ENCODE assay signal across 13 cellular contexts in the genomic region with DNA sequence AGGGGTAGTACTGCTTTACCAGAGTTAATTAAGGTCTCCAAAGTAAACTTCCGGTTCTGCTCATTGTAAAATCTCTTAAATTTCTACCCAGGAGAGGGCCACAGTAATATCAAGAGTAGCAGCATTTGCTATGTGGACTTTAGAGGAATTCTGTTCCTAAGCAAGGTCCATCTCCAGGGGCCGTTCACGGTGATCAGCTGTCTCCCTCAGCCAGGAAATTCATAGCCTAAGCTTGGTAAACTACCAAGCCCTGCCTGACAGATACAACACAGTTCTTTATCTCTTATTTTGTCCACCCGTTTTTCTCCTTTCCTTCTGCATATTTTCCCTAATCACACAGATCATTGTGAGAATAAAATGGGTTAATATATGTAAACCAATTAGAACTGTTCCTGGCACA. TPM values are rescaled to one million over a fixed set of nuclear protein-coding genes. Genes with fewer than 3 reads are reported as not detected.
DNase-seq lines count a peak whose midpoint lies in the region; ATAC-seq, FAIRE-seq and TF ChIP-seq lines count a peak whose summit lies in the region.
"Had no signal": no experiment of that assay in that cellular context is flagged by ENCODE, and none has a peak within 500 bp of the region (broad histone marks: within the 10 kb centered on the region; RNA-seq: fewer than 3 reads in every experiment).

No MANE protein-coding gene starts in this region.

- peaks cover 82% of the 10 kb centered on the region for H3K79me2 ChIP-seq in Loucy (ENCODE audit: insufficient read depth, low read length)

- H3K4me3 ChIP-seq in Loucy (ENCODE audit: low read length, poor library complexity, severe bottlenecking) (peak overlapping the region; percentile 85), small intestine (ENCODE audit: low read depth in 1 of 2, low read length in 2 of 2) (no peak overlapping the region)

- WGBS in small intestine, 3 donors: 8 to 30% (median 14%) methylated on average over 4 of the region's 4 CpGs

- H3K27ac Mint-ChIP-seq in activated naive CD8-positive, alpha-beta T cell treated with anti-CD3 and anti-CD28 coated beads, Interleukin-2, amount 50 U/mL, for 24 hours: peak overlapping the region; percentile 94

- no peak for DNase-seq in activated T-cell treated with anti-CD3 and anti-CD28 coated beads, Interleukin-2, amount 50 U/mL, for 4 hours
- no peak for DNase-seq in activated T-cell treated with anti-CD3 and anti-CD28 coated beads, Interleukin-2, amount 50 U/mL, for 1 hour
- no peak for DNase-seq in activated naive CD8-positive, alpha-beta T cell treated with anti-CD3 and anti-CD28 coated beads, Interleukin-2, amount 50 U/mL, for 24 hours
- DNase-seq in small intestine (peak; percentile 27), posterior vena cava (ENCODE audit: low spot score) (no peak), HCEC 1CT (no peak)
- DNase-seq: left lung, NCI-H446 treated with DMSO at 0.1 percent for 48 hours, right cardiac atrium had no signal

- H3F3A ChIP-seq in Loucy (ENCODE audit: low read depth): no peaks in the 10 kb centered on the region

- peak overlapping the region; percentile 94 for H3K9ac ChIP-seq in Loucy (ENCODE audit: low read depth, low read length, poor library complexity, severe bottlenecking)

- TF ChIP-seq CTCF in Loucy (conservative IDR thresholded peaks at IDR 0.05; ENCODE audit: low read length): no peak

- H3K27me3 ChIP-seq in Loucy (ENCODE audit: insufficient read depth, low read length, poor library complexity, severe bottlenecking): no peaks in the 10 kb centered on the region
- H3K27me3 ChIP-seq in small intestine (ENCODE audit: control insufficient read depth in 2 of 2, insufficient read depth in 2 of 2, low read length in 2 of 2): no peaks in the 10 kb centered on the region
- H3K27me3 ChIP-seq: ascending aorta, left lung had no signal

- H3K9me3 ChIP-seq in Loucy (ENCODE audit: insufficient read depth, low read depth, low read length) (no peaks in the 10 kb centered on the region), small intestine (ENCODE audit: control insufficient read depth, low read depth) (no peaks in the 10 kb centered on the region)
- H3K9me3 ChIP-seq: ascending aorta, left lung had no signal

- H3K4me1 ChIP-seq in Loucy (ENCODE audit: insufficient read depth, low read length, poor library complexity, severe bottlenecking) (peaks cover 47% of the 10 kb centered on the region), small intestine (ENCODE audit: control insufficient read depth in 2 of 2, insufficient read depth in 1 of 2, low read depth in 1 of 2, low read length in 1 of 2) (peaks cover 3% of the 10 kb centered on the region in 2 donors)

- H3K4me1 Mint-ChIP-seq in activated T-cell treated with anti-CD3 and anti-CD28 coated beads, Interleukin-2, amount 50 U/mL, for 4 hours (ENCODE audit: low read depth): peaks cover 17% of the 10 kb centered on the region
- H3K4me1 Mint-ChIP-seq in activated naive CD8-positive, alpha-beta T cell treated with anti-CD3 and anti-CD28 coated beads, Interleukin-2, amount 50 U/mL, for 24 hours: peaks cover 53% of the 10 kb centered on the region

- peaks cover 19% of the 10 kb centered on the region for H3K36me3 Mint-ChIP-seq in activated T-cell treated with anti-CD3 and anti-CD28 coated beads, Interleukin-2, amount 50 U/mL, for 4 hours (ENCODE audit: insufficient read depth)
- H3K36me3 Mint-ChIP-seq in activated naive CD8-positive, alpha-beta T cell treated with anti-CD3 and anti-CD28 coated beads, Interleukin-2, amount 50 U/mL, for 24 hours (ENCODE audit: low read depth): peaks cover 53% of the 10 kb centered on the region

- no peaks in the 10 kb centered on the region for H3K27me3 Mint-ChIP-seq in activated T-cell treated with anti-CD3 and anti-CD28 coated beads, Interleukin-2, amount 50 U/mL, for 4 hours (ENCODE audit: low read depth)
- H3K27me3 Mint-ChIP-seq in activated naive CD8-positive, alpha-beta T cell treated with anti-CD3 and anti-CD28 coated beads, Interleukin-2, amount 50 U/mL, for 24 hours: no peaks in the 10 kb centered on the region

- no peak for FAIRE-seq in small intestine (lab: Jason Lieb, UNC)
- FAIRE-seq: H54 had no signal

- no peaks in the 10 kb centered on the region for H3K9me2 ChIP-seq in Loucy (replicated peaks; ENCODE audit: low read depth, low read length)

- intact Hi-C loops in posterior vena cava (cut with DNase I): no loop called here

- no peaks in the 10 kb centered on the region for H3K9me3 Mint-ChIP-seq in activated T-cell treated with anti-CD3 and anti-CD28 coated beads, Interleukin-2, amount 50 U/mL, for 4 hours
- no peaks in the 10 kb centered on the region for H3K9me3 Mint-ChIP-seq in activated naive CD8-positive, alpha-beta T cell treated with anti-CD3 and anti-CD28 coated beads, Interleukin-2, amount 50 U/mL, for 24 hours

- peak overlapping the region; percentile 80 for H3K4me2 ChIP-seq in Loucy (ENCODE audit: low read depth, low read length, poor library complexity, severe bottlenecking)

- H4K20me1 ChIP-seq in Loucy (ENCODE audit: insufficient read depth, low read length, poor library complexity, severe bottlenecking): peaks cover 51% of the 10 kb centered on the region

- no peak overlapping the region for H2AFZ ChIP-seq in Loucy (ENCODE audit: low read length)

- no peak for ATAC-seq in activated T-cell treated with anti-CD3 and anti-CD28 coated beads, Interleukin-2, amount 50 U/mL, for 4 hours
- no peak for ATAC-seq in activated naive CD8-positive, alpha-beta T cell treated with anti-CD3 and anti-CD28 coated beads, Interleukin-2, amount 50 U/mL, for 24 hours
- no peak for ATAC-seq in HG03135 (IDR thresholded peaks at IDR 0.05; ENCODE audit: unreplicated experiment)
- ATAC-seq: left lung, right cardiac atrium had no signal

- H3K36me3 ChIP-seq in Loucy (ENCODE audit: insufficient read depth, low read length) (peaks cover 29% of the 10 kb centered on the region), small intestine (ENCODE audit: control insufficient read depth in 2 of 2, insufficient read depth in 2 of 2, low read length in 2 of 2) (peaks cover 0 to 2% of the 10 kb centered on the region in 2 donors)

- H3K4me3 Mint-ChIP-seq in activated T-cell treated with anti-CD3 and anti-CD28 coated beads, Interleukin-2, amount 50 U/mL, for 4 hours: peak overlapping the region; percentile 91
- peak overlapping the region; percentile 96 for H3K4me3 Mint-ChIP-seq in activated naive CD8-positive, alpha-beta T cell treated with anti-CD3 and anti-CD28 coated beads, Interleukin-2, amount 50 U/mL, for 24 hours

- no peak overlapping the region for H3K27ac ChIP-seq in small intestine (ENCODE audit: low read depth in 1 of 2, low read length in 1 of 2)
- H3K27ac ChIP-seq: ascending aorta, left lung had no signal

RNA-seq across cellular contexts. Expression of a gene that starts 2.3 kb away (rescaled TPM):
- total RNA-seq in activated T-cell treated with anti-CD3 and anti-CD28 coated beads, Interleukin-2, amount 50 U/mL, for 4 hours: 100 to 1,000 TPM; 194 to 248 (median 214) TPM
- polyA plus RNA-seq in small intestine: 10 to 100 TPM; 12.7 to 98.0 (median 20.0) TPM
- total RNA-seq in posterior vena cava: 10 to 100 TPM; 63.7 to 66.5 TPM
